8 cellular contexts compared by ENCODE assay signal in the genomic region with DNA sequence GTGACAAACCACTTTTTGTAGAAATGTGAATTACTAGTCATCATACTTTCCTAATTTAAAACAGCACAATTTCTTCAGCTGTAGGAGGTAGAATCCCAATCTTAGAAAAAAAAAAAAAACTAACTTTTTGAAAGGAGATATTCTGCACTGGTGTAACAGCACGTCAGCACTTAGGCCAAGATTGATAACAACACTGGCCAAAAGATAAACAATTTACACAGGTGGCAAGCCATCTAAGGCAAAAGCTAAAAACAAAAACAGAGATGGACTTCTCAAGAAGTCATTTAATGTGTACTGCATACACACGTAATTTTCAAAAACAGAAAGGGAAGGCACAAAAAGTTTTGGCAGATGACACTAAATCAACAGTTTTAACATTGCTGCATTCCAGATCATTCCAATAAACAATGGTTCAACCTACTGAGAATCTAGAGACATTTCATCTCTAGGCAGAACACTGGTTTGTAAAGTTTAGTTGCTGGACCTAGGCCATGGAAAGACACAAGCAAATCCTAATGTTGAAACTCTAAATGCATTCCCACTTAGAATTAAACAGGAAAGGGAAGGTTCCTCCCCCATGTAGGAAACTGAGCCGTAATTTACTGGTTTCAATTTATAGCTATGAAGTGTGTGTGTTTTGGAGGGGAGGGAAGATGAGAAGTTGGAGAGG. TPM values are rescaled to one million over a fixed set of nuclear protein-coding genes. Genes with fewer than 3 reads are reported as not detected.
DNase-seq lines count a peak whose midpoint lies in the region; ATAC-seq and TF ChIP-seq lines count a peak whose summit lies in the region.

No MANE protein-coding gene starts in this region.

- peak overlapping the region; percentile 91 for H3K27ac ChIP-seq in hepatocyte

- peaks cover 20% of the 10 kb centered on the region for H3K4me1 ChIP-seq in hepatocyte (ENCODE audit: insufficient read depth)

- H2AFZ ChIP-seq in hepatocyte = peak overlapping the region; percentile 76

- no peaks in the 10 kb centered on the region for H3K27me3 ChIP-seq in hepatocyte

- H3K9me3 ChIP-seq in hepatocyte (ENCODE audit: low read depth) = no peaks in the 10 kb centered on the region

- peaks cover 35 to 47% of the 10 kb centered on the region in 2 donors for H3K4me1 Mint-ChIP-seq in stimulated activated naive B cell treated with anti-CD40 and anti-IgM and Interleukin-4, amounts not matched to agents 10 μg/mL and 1 μg/mL and 100 μg/mL, for 72 hours

- peaks cover 4 to 6% of the 10 kb centered on the region in 2 donors for H3K36me3 Mint-ChIP-seq in stimulated activated naive B cell treated with anti-CD40 and anti-IgM and Interleukin-4, amounts not matched to agents 10 μg/mL and 1 μg/mL and 100 μg/mL, for 72 hours

- no peaks in the 10 kb centered on the region for H3K9me2 ChIP-seq in hepatocyte (replicated peaks; ENCODE audit: insufficient read depth)

- peak; percentile 56 for DNase-seq in DMS 273 (lab: John Stamatoyannopoulos, UW; ENCODE audit: unreplicated experiment)
- no peak for DNase-seq in DMS 273 treated with DMSO at 0.1 percent for 48 hours (lab: John Stamatoyannopoulos, UW)
- no peak for DNase-seq in hepatocyte (ENCODE audit: low spot score)
- no peak for DNase-seq in stimulated activated naive B cell treated with anti-CD40 and anti-IgM and Interleukin-4, amounts not matched to agents 10 μg/mL and 1 μg/mL and 100 μg/mL, for 72 hours
- DNase-seq in posterior cingulate gyrus = no peak
- DNase-seq in NCI-H1105 treated with DMSO at 0.1 percent for 48 hours (lab: John Stamatoyannopoulos, UW) = no peak

- 13% methylated on average over 3 of the region's 3 CpGs for WGBS in hepatocyte (ENCODE audit: low lambda C conversion rate, missing lambda C conversion rate)

- H4K20me1 ChIP-seq in hepatocyte (ENCODE audit: insufficient read depth, poor library complexity, severe bottlenecking) = peaks cover 22% of the 10 kb centered on the region

- ATAC-seq in stimulated activated naive B cell treated with anti-CD40 and anti-IgM and Interleukin-4, amounts not matched to agents 10 μg/mL and 1 μg/mL and 100 μg/mL, for 72 hours (replicated peaks) = no peak
- no peak for ATAC-seq in GM19035 (IDR thresholded peaks at IDR 0.05; ENCODE audit: unreplicated experiment)

- intact Hi-C loops in posterior cingulate gyrus (cut with DNase I) = loop anchor here (2.0 to 5.0 kb wide), 3 partner anchors 46 to 184 kb away; no protein-coding TSS in a partner anchor

- H3K4me3 Mint-ChIP-seq in stimulated activated naive B cell treated with anti-CD40 and anti-IgM and Interleukin-4, amounts not matched to agents 10 μg/mL and 1 μg/mL and 100 μg/mL, for 72 hours = peak overlapping the region; percentile 91 to 96

- H3K4me2 ChIP-seq in hepatocyte = peak overlapping the region; percentile 91

- H3K9me3 Mint-ChIP-seq in stimulated activated naive B cell treated with anti-CD40 and anti-IgM and Interleukin-4, amounts not matched to agents 10 μg/mL and 1 μg/mL and 100 μg/mL, for 72 hours = no peaks in the 10 kb centered on the region

- peak overlapping the region; percentile 91 for H3K4me3 ChIP-seq in WI38 (ENCODE audit: low read depth, low read length)
- H3K4me3 ChIP-seq in hepatocyte = peak overlapping the region; percentile 91

- no peak for TF ChIP-seq CTCF in WI38 (IDR thresholded peaks at IDR 0.05; ENCODE audit: low read depth, low read length)
- TF ChIP-seq CTCF in hepatocyte (IDR thresholded peaks at IDR 0.05; ENCODE audit: poor library complexity) = no peak

- no peaks in the 10 kb centered on the region for H3K27me3 Mint-ChIP-seq in stimulated activated naive B cell treated with anti-CD40 and anti-IgM and Interleukin-4, amounts not matched to agents 10 μg/mL and 1 μg/mL and 100 μg/mL, for 72 hours

- H3K79me2 ChIP-seq in hepatocyte = peaks cover 59% of the 10 kb centered on the region

- peak overlapping the region; percentile 93 for H3K27ac Mint-ChIP-seq in stimulated activated naive B cell treated with anti-CD40 and anti-IgM and Interleukin-4, amounts not matched to agents 10 μg/mL and 1 μg/mL and 100 μg/mL, for 72 hours

- H3K36me3 ChIP-seq in hepatocyte (replicated peaks; ENCODE audit: insufficient read depth, low read depth) = no peaks in the 10 kb centered on the region

RNA-seq across cellular contexts. Expression of gene GCLC, which starts 1.4 kb away (rescaled TPM):
- 38.8 and 52.6 TPM in 2 replicates for total RNA-seq in hepatocyte
- 14.5 and 21.9 TPM in 2 replicates for polyA plus RNA-seq in hepatocyte
